ENCODE assay signal across 12 cellular contexts in the genomic region with DNA sequence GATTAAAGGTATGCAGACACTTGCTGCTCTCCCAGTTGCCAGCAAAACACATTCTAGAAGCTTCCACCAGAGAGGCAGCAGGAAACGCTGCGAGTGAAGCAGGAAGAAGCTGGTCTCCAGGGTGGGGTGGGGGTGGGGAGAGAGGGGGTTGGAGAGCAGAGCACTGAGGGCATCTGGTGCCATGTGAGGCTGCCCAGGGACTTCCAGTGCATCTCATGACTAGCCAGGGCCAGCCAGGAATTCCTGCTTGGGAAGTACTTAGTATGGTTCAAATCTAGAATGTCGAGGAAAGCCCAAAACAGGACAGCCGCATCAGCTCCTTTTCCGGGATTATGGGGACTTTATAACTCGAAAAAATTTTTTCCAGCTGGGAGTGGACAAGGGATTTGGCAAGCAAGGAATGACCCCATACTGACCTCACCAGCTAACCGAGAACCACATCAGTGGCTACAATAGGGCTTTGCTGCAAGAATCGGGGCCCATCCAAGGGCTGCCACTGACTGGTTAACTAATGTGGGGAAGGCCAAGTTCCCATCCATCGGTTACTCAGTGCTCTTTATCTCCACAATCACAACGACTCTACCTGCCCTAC. TPM values are rescaled to one million over a fixed set of nuclear protein-coding genes. Genes with fewer than 3 reads are reported as not detected.
DNase-seq lines count a peak whose midpoint lies in the region; ATAC-seq and TF ChIP-seq lines count a peak whose summit lies in the region.
"Had no signal": no experiment of that assay in that cellular context is flagged by ENCODE, and none has a peak within 500 bp of the region (broad histone marks: within the 10 kb centered on the region; RNA-seq: fewer than 3 reads in every experiment).

No MANE protein-coding gene starts in this region.

- no peak for TF ChIP-seq CTCF in left ventricle myocardium inferior (IDR thresholded peaks at IDR 0.05; ENCODE audit: borderline replicate concordance)
- no peak for TF ChIP-seq CTCF in Caco-2 (IDR thresholded peaks at IDR 0.05; ENCODE audit: insufficient read depth in 1 of 2, low read depth in 1 of 2, low read length in 1 of 2, severe bottlenecking in 1 of 2, unreplicated experiment in 1 of 2)
- no peak for TF ChIP-seq CTCF in left lung (IDR thresholded peaks at IDR 0.05)
- no peak for TF ChIP-seq CTCF in type B pancreatic cell (conservative IDR thresholded peaks at IDR 0.05)

- ATAC-seq in Right ventricle myocardium inferior, result peak; percentile 11
- peak; percentile 31 for ATAC-seq in left lung
- no peak for ATAC-seq in GM19035 (IDR thresholded peaks at IDR 0.05; ENCODE audit: unreplicated experiment)
- ATAC-seq: CD8-positive, alpha-beta T cell had no signal

- DNase-seq in Right ventricle myocardium inferior (ENCODE audit: missing footprints) (no peak), left ventricle myocardium inferior (no peak), Caco-2 (no peak), left lung (no peak), type B pancreatic cell (ENCODE audit: extremely low spot score, unreplicated experiment) (no peak), substantia nigra (lab: John Stamatoyannopoulos, UW) (no peak)
- no peak for DNase-seq in activated CD4-positive, CD25-positive, alpha-beta regulatory T cell treated with anti-CD3 and anti-CD28 coated beads, Interleukin-2, amount 50 U/mL, for 72 hours
- DNase-seq: CD8-positive, alpha-beta T cell; NCI-H1930 had no signal

- intact Hi-C loops in Right ventricle myocardium inferior (cut with DNase I), result no loop called here
- intact Hi-C loops in left ventricle myocardium inferior (cut with micrococcal nuclease), result no loop called here
- intact Hi-C loops in Caco-2 (cut with micrococcal nuclease; ENCODE audit: unreplicated experiment), result loop anchor here (1.0 to 2.0 kb wide), 5 partner anchors 26 to 293 kb away; a partner anchor contains a TSS
- intact Hi-C loops in left lung (cut with DNase I), result no loop called here

- peaks cover 44% of the 10 kb centered on the region for H3K4me1 Mint-ChIP-seq in Caco-2 (ENCODE audit: low read depth, unreplicated experiment)
- H3K4me1 Mint-ChIP-seq in type B pancreatic cell (ENCODE audit: unreplicated experiment), result peaks cover 23% of the 10 kb centered on the region

- H3K4me1 ChIP-seq in left ventricle myocardium inferior, result peaks cover 39% of the 10 kb centered on the region
- peaks cover 55% of the 10 kb centered on the region for H3K4me1 ChIP-seq in Caco-2
- peaks cover 13 to 15% of the 10 kb centered on the region in 2 donors for H3K4me1 ChIP-seq in left lung
- H3K4me1 ChIP-seq: HAP-1 had no signal

- POLR2A ChIA-PET in Caco-2 (lab: Charles Lee), result no interaction called here

- H3K9me3 ChIP-seq in left ventricle myocardium inferior (replicated peaks) (no peaks in the 10 kb centered on the region), Caco-2 (no peaks in the 10 kb centered on the region), left lung (no peaks in the 10 kb centered on the region)
- H3K9me3 ChIP-seq: HAP-1 had no signal

- BruUV-seq in Caco-2 (replicated peaks; lab: Mats Ljungman, UMichigan), result no TSS peak

- H3K4me3 ChIP-seq in left ventricle myocardium inferior (no peak overlapping the region), Caco-2 (ENCODE audit: low read depth, low read length) (no peak overlapping the region), left lung (no peak overlapping the region)
- H3K4me3 ChIP-seq: HAP-1 had no signal

- H3K4me3 Mint-ChIP-seq in Caco-2 (ENCODE audit: unreplicated experiment) (peak overlapping the region; percentile 5), type B pancreatic cell (no peak overlapping the region)
- H3K4me3 Mint-ChIP-seq: CD8-positive, alpha-beta T cell; IgD-negative memory B cell had no signal

- H3K36me3 Mint-ChIP-seq in Caco-2 (ENCODE audit: insufficient read depth, unreplicated experiment) (peaks cover 6% of the 10 kb centered on the region), type B pancreatic cell (no peaks in the 10 kb centered on the region)
- H3K36me3 Mint-ChIP-seq: CD8-positive, alpha-beta T cell; IgD-negative memory B cell had no signal

- H3K27ac ChIP-seq in left ventricle myocardium inferior (replicated peaks) (no peak overlapping the region), left lung (peak overlapping the region in 1 of 2 donors; percentile 39), substantia nigra (ENCODE audit: low read depth, low read length, poor library complexity, severe bottlenecking) (no peak overlapping the region)

- H3K27me3 Mint-ChIP-seq in Caco-2 (ENCODE audit: insufficient read depth, unreplicated experiment) (no peaks in the 10 kb centered on the region), type B pancreatic cell (no peaks in the 10 kb centered on the region)

- CTCF ChIA-PET in Caco-2 (lab: Charles Lee), result interaction anchor here (0.5 to 1.6 kb wide), 6 partner anchors 10 to 206 kb away, joined by 3 to 5 read pairs (median 4); no protein-coding TSS in a partner anchor

- H3K27me3 ChIP-seq in left ventricle myocardium inferior (ENCODE audit: low read depth), result no peaks in the 10 kb centered on the region
- no peaks in the 10 kb centered on the region for H3K27me3 ChIP-seq in Caco-2 (replicated peaks; ENCODE audit: control insufficient read depth, insufficient read depth, low read length)
- no peaks in the 10 kb centered on the region for H3K27me3 ChIP-seq in left lung

- H3K9me3 Mint-ChIP-seq in Caco-2 (ENCODE audit: unreplicated experiment) (no peaks in the 10 kb centered on the region), type B pancreatic cell (no peaks in the 10 kb centered on the region)
- H3K9me3 Mint-ChIP-seq: CD8-positive, alpha-beta T cell had no signal

- H3K27ac Mint-ChIP-seq in Caco-2 (ENCODE audit: unreplicated experiment), result peak overlapping the region; percentile 99
- peak overlapping the region; percentile 62 for H3K27ac Mint-ChIP-seq in type B pancreatic cell
- H3K27ac Mint-ChIP-seq: CD8-positive, alpha-beta T cell; IgD-negative memory B cell had no signal

- H3K36me3 ChIP-seq in left ventricle myocardium inferior, result no peaks in the 10 kb centered on the region
- no peaks in the 10 kb centered on the region; the same call in 1 of the 2 replicates for H3K36me3 ChIP-seq in Caco-2 (ENCODE audit: control insufficient read depth, insufficient read depth, low read length)
- no peaks in the 10 kb centered on the region for H3K36me3 ChIP-seq in left lung
- H3K36me3 ChIP-seq: HAP-1 had no signal

RNA-seq across cellular contexts. Expression of a gene that starts 26.2 kb away (rescaled TPM):
- 22.2 TPM for total RNA-seq in Right ventricle myocardium inferior
- 21.0 TPM for total RNA-seq in left ventricle myocardium inferior
- 141 and 168 TPM in 2 replicates for total RNA-seq in Caco-2 (2022)
- 10 to 100 TPM; 25.0 to 41.6 TPM for total RNA-seq in left lung
- 29.2 and 115 TPM in 2 replicates for total RNA-seq in type B pancreatic cell (ENCODE audit: low replicate concordance)
